ENCODE assay signal across 2 cellular contexts in genomic region chr4:30854566-30854965, GRCh38.
TF ChIP-seq lines count a peak whose summit lies in the region.

No MANE protein-coding gene starts in this region.

TF ChIP-seq in SK-N-SH, 30 proteins besides CTCF, POLR2A, EP300 and RAD21 (continued from another document):
- TF ChIP-seq, protein P1, sequence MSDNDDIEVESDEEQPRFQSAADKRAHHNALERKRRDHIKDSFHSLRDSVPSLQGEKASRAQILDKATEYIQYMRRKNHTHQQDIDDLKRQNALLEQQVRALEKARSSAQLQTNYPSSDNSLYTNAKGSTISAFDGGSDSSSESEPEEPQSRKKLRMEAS (IDR thresholded peaks at IDR 0.05; ENCODE audit: low read depth) = no peak
- TF ChIP-seq USF2 (IDR thresholded peaks at IDR 0.05; ENCODE audit: borderline replicate concordance, low read depth, low read length) = no peak

TF ChIP-seq in HEK293T, 16 proteins besides CTCF, POLR2A, EP300 and RAD21 (continued from another document):
- TF ChIP-seq PKNOX1 (IDR thresholded peaks at IDR 0.05) (no peak), ZNF384 (IDR thresholded peaks at IDR 0.05) (no peak)
